ENCODE assay signal across 8 cellular contexts in genomic region chr9:23123048-23123632, GRCh38.
DNase-seq lines count a peak whose midpoint lies in the region; ATAC-seq and TF ChIP-seq lines count a peak whose summit lies in the region.

No MANE protein-coding gene starts in this region.

- peak; percentile 2 for DNase-seq in COLO829 (ENCODE audit: low spot score)
- DNase-seq in HT-29 (ENCODE audit: low spot score) = peak; percentile 42
- peak; percentile 30 for DNase-seq in SW480 (ENCODE audit: low spot score)
- DNase-seq in iPS DF 4.7 (ENCODE audit: extremely low read depth, low spot score) = peak; percentile 19
- DNase-seq in type B pancreatic cell (ENCODE audit: extremely low spot score, unreplicated experiment) = no peak

- H3K4me3 Mint-ChIP-seq in type B pancreatic cell = no peak overlapping the region

- H3K9me3 Mint-ChIP-seq in type B pancreatic cell = no peaks in the 10 kb centered on the region

- no peaks in the 10 kb centered on the region for H3K4me1 Mint-ChIP-seq in type B pancreatic cell (ENCODE audit: unreplicated experiment)

- H3K27me3 Mint-ChIP-seq in type B pancreatic cell = no peaks in the 10 kb centered on the region

- no peak for ATAC-seq in HG03342 (IDR thresholded peaks at IDR 0.05; ENCODE audit: unreplicated experiment)
- ATAC-seq in GM21576 (IDR thresholded peaks at IDR 0.05; ENCODE audit: unreplicated experiment) = no peak
- no peak for ATAC-seq in HG02852 (IDR thresholded peaks at IDR 0.05; ENCODE audit: unreplicated experiment)

- H3K27ac Mint-ChIP-seq in type B pancreatic cell = no peak overlapping the region

- TF ChIP-seq CTCF in type B pancreatic cell (conservative IDR thresholded peaks at IDR 0.05) = peak; percentile 88

- H3K36me3 Mint-ChIP-seq in type B pancreatic cell = no peaks in the 10 kb centered on the region
